20 cellular contexts compared by ENCODE assay signal in the genomic region with DNA sequence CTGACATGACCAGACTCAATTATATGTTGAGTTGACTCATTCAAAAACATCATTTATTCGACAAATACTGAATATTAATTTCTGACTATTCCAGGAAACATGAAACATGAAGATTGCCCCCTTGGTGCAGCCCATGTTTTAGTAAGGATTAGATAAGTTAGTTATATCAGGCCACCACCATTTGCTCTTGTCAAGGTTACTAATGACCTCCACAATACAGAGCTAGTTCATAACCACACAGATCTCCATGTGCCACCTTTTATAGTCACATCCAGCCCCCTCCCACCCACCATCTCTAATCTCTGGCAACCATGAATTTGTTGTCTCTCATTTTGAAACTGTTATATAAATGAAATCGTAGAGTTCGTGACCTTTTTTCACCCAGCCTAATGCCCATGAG.
"Had no signal": no experiment of that assay in that cellular context is flagged by ENCODE, and none has a peak within 500 bp of the region (broad histone marks: within the 10 kb centered on the region; RNA-seq: fewer than 3 reads in every experiment).

No MANE protein-coding gene starts in this region.

- H3K27me3 ChIP-seq: colonic mucosa, heart left ventricle, right atrium auricular region, sigmoid colon, suprapubic skin, tibial artery, upper lobe of right lung had no signal

- H3K9me3 ChIP-seq: colonic mucosa, heart left ventricle, right atrium auricular region, sigmoid colon, suprapubic skin, tibial artery, upper lobe of right lung had no signal

- H3K4me3 ChIP-seq: colonic mucosa, heart left ventricle, right atrium auricular region, sigmoid colon, skin epidermis, suprapubic skin, tibial artery, upper lobe of right lung had no signal

- FAIRE-seq: frontal cortex had no signal

- H3K27ac Mint-ChIP-seq: endodermal cell had no signal

- H3K9me3 Mint-ChIP-seq: endodermal cell; naive thymus-derived CD8-positive, alpha-beta T cell had no signal

- H3K36me3 ChIP-seq: colonic mucosa had no signal

- H3K27me3 Mint-ChIP-seq: naive thymus-derived CD8-positive, alpha-beta T cell had no signal

- H3K27ac ChIP-seq: colonic mucosa, heart left ventricle, right atrium auricular region, sigmoid colon, skin epidermis, suprapubic skin, tibial artery, upper lobe of right lung had no signal

- H3K4me3 Mint-ChIP-seq: endodermal cell; naive thymus-derived CD8-positive, alpha-beta T cell had no signal

- ATAC-seq: esophagus mucosa; heart left ventricle; left colon; left ventricle myocardium superior; naive thymus-derived CD8-positive, alpha-beta T cell; upper lobe of right lung had no signal

- DNase-seq: colonic mucosa; dermis blood vessel endothelial cell; endodermal cell; heart left ventricle; hippocampal formation; left colon; left ventricle myocardium superior; naive thymus-derived CD8-positive, alpha-beta T cell; posterior cingulate gyrus; sigmoid colon; stimulated activated CD4-positive, alpha-beta T cell treated with anti-CD3 and anti-CD28 coated beads, Interleukin-2, amount 100 ng/mL, for 24 hours; stimulated activated CD4-positive, alpha-beta T cell treated with anti-CD3 and anti-CD28 coated beads, Interleukin-4, amount 100 ng/mL, for 4 hours; stimulated activated naive CD4-positive, alpha-beta T cell; tibial artery; upper lobe of right lung had no signal

- H3K4me1 ChIP-seq: colonic mucosa, suprapubic skin, upper lobe of right lung had no signal
